1 cellular context compared by ENCODE assay signal in the genomic region with DNA sequence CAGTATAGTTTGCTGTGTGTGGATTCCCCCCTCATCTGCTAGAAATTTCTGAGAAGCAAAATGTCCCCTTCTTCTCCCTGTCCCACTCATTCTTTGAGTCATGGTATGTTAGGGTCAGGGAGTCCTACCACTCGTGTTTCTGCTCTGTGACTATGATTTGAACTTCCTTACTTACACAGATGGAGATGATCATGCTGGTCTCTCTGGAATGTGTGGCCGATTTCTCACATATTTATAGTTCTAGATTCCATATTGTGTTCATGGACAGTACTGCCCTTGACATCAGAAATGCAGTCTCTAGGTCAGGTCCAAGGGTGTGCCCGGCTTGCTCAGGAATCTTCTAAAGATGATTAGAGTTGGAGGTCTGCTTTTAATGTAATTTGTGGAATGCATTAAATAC.
TF ChIP-seq lines count a peak whose summit lies in the region.

No MANE protein-coding gene starts in this region.

TF ChIP-seq in WTC11, 78 proteins besides CTCF, POLR2A, EP300 and RAD21 (continued from another document):
- no peak for TF ChIP-seq AFF4 (CRISPR knock-in tag; IDR thresholded peaks at IDR 0.05; ENCODE audit: borderline replicate concordance)
- no peak for TF ChIP-seq ZNF423 (CRISPR knock-in tag; IDR thresholded peaks at IDR 0.05)
- TF ChIP-seq EMX1 (CRISPR knock-in tag; IDR thresholded peaks at IDR 0.05), result no peak
- no peak for TF ChIP-seq TEAD4 (CRISPR knock-in tag; IDR thresholded peaks at IDR 0.05)
- no peak for TF ChIP-seq TEAD1 (CRISPR knock-in tag; IDR thresholded peaks at IDR 0.05)
- TF ChIP-seq SMAD4 (CRISPR knock-in tag; IDR thresholded peaks at IDR 0.05), result no peak
- TF ChIP-seq ZSCAN18 (CRISPR knock-in tag; IDR thresholded peaks at IDR 0.05), result no peak
- TF ChIP-seq ARID4B (CRISPR knock-in tag; IDR thresholded peaks at IDR 0.05; ENCODE audit: borderline replicate concordance), result no peak
- no peak for TF ChIP-seq ATF2 (CRISPR knock-in tag; IDR thresholded peaks at IDR 0.05; ENCODE audit: borderline replicate concordance, low read depth)
- no peak for TF ChIP-seq KAT7 (CRISPR knock-in tag; IDR thresholded peaks at IDR 0.05; ENCODE audit: borderline replicate concordance)
TF ChIP-seq in WTC11: peak in this region for 0.
